ENCODE assay signal across 8 cellular contexts in genomic region chr6:77463881-77464867, GRCh38. TPM values are rescaled to one million over a fixed set of nuclear protein-coding genes. Genes with fewer than 3 reads are reported as not detected.
DNase-seq lines count a peak whose midpoint lies in the region; ATAC-seq and TF ChIP-seq lines count a peak whose summit lies in the region.

No MANE protein-coding gene starts in this region.

- intact Hi-C loops in naive thymus-derived CD4-positive, alpha-beta T cell (cut with micrococcal nuclease): no loop called here

- H3K36me3 Mint-ChIP-seq in glutamatergic neuron (ENCODE audit: unreplicated experiment) (no peaks in the 10 kb centered on the region), progenitor cell of endocrine pancreas (ENCODE audit: insufficient read depth) (no peaks in the 10 kb centered on the region)
- H3K36me3 Mint-ChIP-seq in naive thymus-derived CD4-positive, alpha-beta T cell: peaks cover 0 to 10% (median 0%) of the 10 kb centered on the region in 5 donors

- peak; percentile 38 for ATAC-seq in SK-N-SH treated with all-trans-retinoic acid at 6 μM for 48 hours
- no peak for ATAC-seq in naive thymus-derived CD4-positive, alpha-beta T cell

- peak; percentile 14 for DNase-seq in Caki2 (ENCODE audit: low read depth)
- DNase-seq in glutamatergic neuron: peak; percentile 75
- DNase-seq in progenitor cell of endocrine pancreas (ENCODE audit: low spot score, unreplicated experiment): peak; percentile 24
- no peak for DNase-seq in SKM-1 treated with dmso at 0.1 percent for 144 hours (lab: John Stamatoyannopoulos, UW; ENCODE audit: unreplicated experiment)
- no peak for DNase-seq in naive thymus-derived CD4-positive, alpha-beta T cell
- DNase-seq in NCI-H1105 (lab: John Stamatoyannopoulos, UW): no peak
- no peak for DNase-seq in GDM1 (lab: John Stamatoyannopoulos, UW)

- no peak overlapping the region for H3K4me3 ChIP-seq in naive thymus-derived CD4-positive, alpha-beta T cell (ENCODE audit: low read length)

- H3K4me3 Mint-ChIP-seq in glutamatergic neuron (ENCODE audit: unreplicated experiment) (peak overlapping the region; percentile 98), progenitor cell of endocrine pancreas (ENCODE audit: low read depth) (peak overlapping the region; percentile 85)
- peak overlapping the region in 3 of 10 donors; percentile 52 to 89 (median 78) for H3K4me3 Mint-ChIP-seq in naive thymus-derived CD4-positive, alpha-beta T cell

- H3K4me1 Mint-ChIP-seq in glutamatergic neuron (ENCODE audit: low read depth, unreplicated experiment) (peaks cover 23% of the 10 kb centered on the region), progenitor cell of endocrine pancreas (ENCODE audit: low read depth) (peaks cover 12% of the 10 kb centered on the region)
- peaks cover 9 to 32% (median 22%) of the 10 kb centered on the region in 7 donors for H3K4me1 Mint-ChIP-seq in naive thymus-derived CD4-positive, alpha-beta T cell

- H3K27ac ChIP-seq in naive thymus-derived CD4-positive, alpha-beta T cell (ENCODE audit: low read depth, low read length): no peak overlapping the region

- peaks cover 0 to 3% of the 10 kb centered on the region in 2 donors for H3K27me3 ChIP-seq in naive thymus-derived CD4-positive, alpha-beta T cell (ENCODE audit: control insufficient read depth in 2 of 2, insufficient read depth in 2 of 2, low read length in 2 of 2)

- POLR2A ChIA-PET in naive thymus-derived CD4-positive, alpha-beta T cell (lab: Charles Lee): no interaction called here

- no peaks in the 10 kb centered on the region for H3K36me3 ChIP-seq in naive thymus-derived CD4-positive, alpha-beta T cell (ENCODE audit: control insufficient read depth in 2 of 3, insufficient read depth in 3 of 3, low read length in 3 of 3)

- H3K27me3 Mint-ChIP-seq in glutamatergic neuron (ENCODE audit: unreplicated experiment) (peaks cover 16% of the 10 kb centered on the region), progenitor cell of endocrine pancreas (peaks cover 54% of the 10 kb centered on the region)
- H3K27me3 Mint-ChIP-seq in naive thymus-derived CD4-positive, alpha-beta T cell: peaks cover 52 to 69% (median 62%) of the 10 kb centered on the region in 5 donors

- TF ChIP-seq CTCF in glutamatergic neuron (IDR thresholded peaks at IDR 0.05; ENCODE audit: partially characterized antibody, unreplicated experiment) (no peak), progenitor cell of endocrine pancreas (IDR thresholded peaks at IDR 0.05; ENCODE audit: unreplicated experiment) (no peak)

- peaks cover 0 to 4% of the 10 kb centered on the region in 2 donors for H3K4me1 ChIP-seq in naive thymus-derived CD4-positive, alpha-beta T cell (ENCODE audit: control insufficient read depth in 2 of 2, insufficient read depth in 2 of 2, low read length in 2 of 2)

- H3K27ac Mint-ChIP-seq in glutamatergic neuron (ENCODE audit: unreplicated experiment) (peak overlapping the region; percentile 3), progenitor cell of endocrine pancreas (no peak overlapping the region)
- H3K27ac Mint-ChIP-seq in naive thymus-derived CD4-positive, alpha-beta T cell: no peak overlapping the region

- in situ Hi-C loops in Caki2 (cut with HindIII; ENCODE audit: low pct_unique_long_range_greater_than_20kb, low sequenced_read_pairs): no loop called here

- H3K9me3 ChIP-seq in naive thymus-derived CD4-positive, alpha-beta T cell (ENCODE audit: control insufficient read depth in 2 of 3, low read length in 3 of 3): no peaks in the 10 kb centered on the region

- H3K9me3 Mint-ChIP-seq in glutamatergic neuron (ENCODE audit: unreplicated experiment): peaks cover 8% of the 10 kb centered on the region
- no peaks in the 10 kb centered on the region for H3K9me3 Mint-ChIP-seq in progenitor cell of endocrine pancreas (ENCODE audit: low read depth)
- peaks cover 0 to 24% (median 5%) of the 10 kb centered on the region in 11 donors for H3K9me3 Mint-ChIP-seq in naive thymus-derived CD4-positive, alpha-beta T cell

- CTCF ChIA-PET in naive thymus-derived CD4-positive, alpha-beta T cell (lab: Charles Lee): no interaction called here

TF ChIP-seq in SK-N-SH treated with all-trans-retinoic acid at 6 μM for 48 hours, 23 proteins besides CTCF, POLR2A, EP300 and RAD21:
- no peak for TF ChIP-seq ZFP3 (CRISPR knock-in tag; IDR thresholded peaks at IDR 0.05)
- TF ChIP-seq ESRRG (CRISPR knock-in tag; IDR thresholded peaks at IDR 0.05): no peak
- no peak for TF ChIP-seq RARB (CRISPR knock-in tag; IDR thresholded peaks at IDR 0.05)
- no peak for TF ChIP-seq ARNTL (CRISPR knock-in tag; IDR thresholded peaks at IDR 0.05; ENCODE audit: borderline replicate concordance, low read depth)
- no peak for TF ChIP-seq CSRNP3 (CRISPR knock-in tag; IDR thresholded peaks at IDR 0.05)
- TF ChIP-seq CSDC2 (CRISPR knock-in tag; IDR thresholded peaks at IDR 0.05): no peak
- no peak for TF ChIP-seq PPARA (CRISPR knock-in tag; IDR thresholded peaks at IDR 0.05; ENCODE audit: borderline replicate concordance)
- no peak for TF ChIP-seq ZC3H10 (CRISPR knock-in tag; IDR thresholded peaks at IDR 0.05)
- no peak for TF ChIP-seq ZNF70 (CRISPR knock-in tag; IDR thresholded peaks at IDR 0.05)
- no peak for TF ChIP-seq SNAI2 (CRISPR knock-in tag; IDR thresholded peaks at IDR 0.05)

RNA-seq across cellular contexts. Expression of gene HTR1B, which starts 0.9 kb away (rescaled TPM):
- not detected in 2 replicates for total RNA-seq in Caki2 (2014; rRNA removed; shearing (Covaris generic); ENCODE audit: low replicate concordance)
- total RNA-seq in glutamatergic neuron (ENCODE audit: unreplicated experiment) (4.2 TPM), progenitor cell of endocrine pancreas (8.9 and 10.3 TPM in 2 replicates)
- total RNA-seq in naive thymus-derived CD4-positive, alpha-beta T cell: not detected
- polyA plus RNA-seq in naive thymus-derived CD4-positive, alpha-beta T cell: not detected

Comparison
In these comparisons a context has a peak if more than half of its experiments do, and no peak if none do; other contexts are left out.
1. DNase-seq: peak in Caki2 (single experiment), glutamatergic neuron (single experiment) and progenitor cell of endocrine pancreas (single experiment); none in SKM-1 treated with dmso at 0.1 percent for 144 hours (single experiment), naive thymus-derived CD4-positive, alpha-beta T cell (0 of 9), NCI-H1105 (single experiment) and GDM1 (single experiment).